8 cellular contexts compared by ENCODE assay signal in genomic region chr2:127649684-127650040, GRCh38. TPM values are rescaled to one million over a fixed set of nuclear protein-coding genes. Genes with fewer than 3 reads are reported as not detected.
DNase-seq lines count a peak whose midpoint lies in the region; ATAC-seq lines count a peak whose summit lies in the region.

No MANE protein-coding gene starts in this region.

- no peak overlapping the region for H2AK5ac ChIP-seq in mesendoderm (ENCODE audit: low read length)

- no peak overlapping the region for H4K8ac ChIP-seq in mesendoderm (ENCODE audit: low read depth, low read length)

- H3K4me3 ChIP-seq in mesendoderm (ENCODE audit: low read length) = no peak overlapping the region

- no peak overlapping the region for H3K23ac ChIP-seq in mesendoderm (ENCODE audit: low read length)

- H3K4ac ChIP-seq in mesendoderm (ENCODE audit: low read depth, low read length) = no peak overlapping the region

- H3K56ac ChIP-seq in mesendoderm (ENCODE audit: low read length) = peak overlapping the region; percentile 12

- no peak overlapping the region for H3K4me2 ChIP-seq in mesendoderm (ENCODE audit: low read length)

- H4K5ac ChIP-seq in mesendoderm (ENCODE audit: low read length) = no peak overlapping the region

- peaks cover 7 to 8% of the 10 kb centered on the region in 2 donors for H3K4me1 Mint-ChIP-seq in effector memory CD8-positive, alpha-beta T cell (ENCODE audit: low read depth in 2 of 2)

- no peak overlapping the region for H2BK120ac ChIP-seq in mesendoderm (ENCODE audit: low read depth, low read length)

- H3K79me1 ChIP-seq in mesendoderm (ENCODE audit: low read length) = no peaks in the 10 kb centered on the region

- no peaks in the 10 kb centered on the region for H3K9me3 Mint-ChIP-seq in effector memory CD8-positive, alpha-beta T cell

- peaks cover 2% of the 10 kb centered on the region for H3K36me3 Mint-ChIP-seq in effector memory CD8-positive, alpha-beta T cell (ENCODE audit: insufficient read depth)

- H3K27ac ChIP-seq in mesendoderm (ENCODE audit: low read depth, low read length) = no peak overlapping the region

- no peaks in the 10 kb centered on the region for H3K27me3 ChIP-seq in mesendoderm (ENCODE audit: insufficient read depth, low read length, poor library complexity)

- H3K36me3 ChIP-seq in mesendoderm (ENCODE audit: control insufficient read depth, insufficient read depth, low read length) = no peaks in the 10 kb centered on the region

- H3K9ac ChIP-seq in mesendoderm (ENCODE audit: low read length) = peak overlapping the region; percentile 3

- peak overlapping the region in 1 of 2 donors; percentile 75 for H3K27ac Mint-ChIP-seq in effector memory CD8-positive, alpha-beta T cell

- no CpG with 5 or more reads among the region's 7 CpGs for WGBS in mesendoderm (ENCODE audit: extremely low coverage, insufficient coverage, low lambda C conversion rate)

- H3K4me1 ChIP-seq in mesendoderm (ENCODE audit: control insufficient read depth, low read depth, low read length) = no peaks in the 10 kb centered on the region

- DNase-seq in NCI-H2227 (lab: John Stamatoyannopoulos, UW; ENCODE audit: unreplicated experiment) (peak; percentile 81), NCI-H2227 treated with DMSO at 0.1 percent for 48 hours (lab: John Stamatoyannopoulos, UW) (no peak), mesendoderm (peak; percentile 91)
- peak; percentile 74 for DNase-seq in NK-92 treated with Interleukin-12 subunit alpha and Interleukin-12 subunit beta, amount 100 ng/mL, for 24 hours (lab: John Stamatoyannopoulos, UW)
- DNase-seq in activated CD8-positive, alpha-beta memory T cell treated with anti-CD3 and anti-CD28 coated beads for 24 hours = peak; percentile 96
- peak; percentile 77 to 85 (median 81) for DNase-seq in effector memory CD8-positive, alpha-beta T cell
- DNase-seq in stimulated activated CD8-positive, alpha-beta memory T cell treated with anti-CD3 and anti-CD28 coated beads, Interleukin-15, amount 100 ng/mL, for 4 hours (ENCODE audit: low read depth in 2 of 2) = peak; percentile 39 to 61

- peak; percentile 61 for ATAC-seq in HG03439 (IDR thresholded peaks at IDR 0.05; ENCODE audit: unreplicated experiment)
- peak; percentile 85 for ATAC-seq in effector memory CD8-positive, alpha-beta T cell (replicated peaks)

- peak overlapping the region; percentile 43 to 62 for H3K4me3 Mint-ChIP-seq in effector memory CD8-positive, alpha-beta T cell

- H3K79me2 ChIP-seq in mesendoderm (ENCODE audit: control insufficient read depth, insufficient read depth, low read length) = no peaks in the 10 kb centered on the region

- no peak overlapping the region for H2BK5ac ChIP-seq in mesendoderm (ENCODE audit: low read length)

- H3K27me3 Mint-ChIP-seq in effector memory CD8-positive, alpha-beta T cell = peaks cover 11 to 31% of the 10 kb centered on the region in 2 donors

- no peak overlapping the region for H3K18ac ChIP-seq in mesendoderm (ENCODE audit: low read length)

- no peak overlapping the region for H2BK15ac ChIP-seq in mesendoderm (replicated peaks; ENCODE audit: low read depth)

RNA-seq across cellular contexts. Expression of gene GPR17, which starts 3.7 kb away (rescaled TPM):
- polyA plus RNA-seq in mesendoderm (2013, experiment 1 of 2) = 0.03 TPM
- polyA plus RNA-seq in mesendoderm (2013, experiment 2 of 2) = 0.04 TPM

RNA-seq across cellular contexts. Expression of gene LIMS2, which starts 25.7 kb away (rescaled TPM):
- polyA plus RNA-seq in mesendoderm (2013, experiment 1 of 2) = 5.0 TPM
- 5.2 TPM for polyA plus RNA-seq in mesendoderm (2013, experiment 2 of 2)

RNA-seq across cellular contexts. Expression of gene SFT2D3, which starts 51.6 kb away (rescaled TPM):
- 7.2 TPM for polyA plus RNA-seq in mesendoderm (2013, experiment 1 of 2)
- polyA plus RNA-seq in mesendoderm (2013, experiment 2 of 2) = 7.2 TPM
